In the genomic region with DNA sequence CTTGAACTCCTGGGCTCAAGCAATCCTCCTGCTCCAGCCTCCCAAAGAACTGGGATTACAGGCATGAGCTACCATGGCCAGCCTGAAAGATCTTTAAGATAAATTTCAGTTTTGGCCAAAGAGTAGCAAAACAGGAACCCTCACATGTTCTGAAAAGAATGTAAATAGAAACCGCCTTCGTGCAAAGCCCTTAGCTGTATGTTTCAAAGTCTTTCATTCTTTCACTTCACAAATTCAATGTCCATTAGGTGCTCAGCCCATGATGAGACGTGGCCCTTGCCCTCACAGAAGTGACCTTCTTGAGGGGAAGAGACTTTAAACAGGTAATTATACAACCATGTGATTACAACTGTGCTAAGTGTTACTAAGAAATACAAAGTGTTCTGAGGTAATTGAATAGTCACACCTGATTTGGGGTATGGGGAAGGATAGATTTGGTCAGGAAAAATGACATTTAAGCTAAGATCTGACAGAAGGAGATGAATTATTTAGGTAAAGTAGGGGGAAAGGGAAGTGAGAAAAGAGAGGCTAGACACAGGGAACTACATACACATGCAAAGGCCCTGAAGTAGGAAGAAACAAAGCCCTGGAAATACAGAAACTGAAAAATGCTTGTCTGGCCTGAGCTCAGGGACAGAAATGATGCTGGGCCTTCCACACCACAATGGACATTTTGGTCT, we compare ENCODE assay signal across 15 cellular contexts. TPM values are rescaled to one million over a fixed set of nuclear protein-coding genes. Genes with fewer than 3 reads are reported as not detected.
DNase-seq lines count a peak whose midpoint lies in the region; ATAC-seq and TF ChIP-seq lines count a peak whose summit lies in the region.
"Had no signal": no experiment of that assay in that cellular context is flagged by ENCODE, and none has a peak within 500 bp of the region (broad histone marks: within the 10 kb centered on the region; RNA-seq: fewer than 3 reads in every experiment).

No MANE protein-coding gene starts in this region.

- H3K9me3 ChIP-seq in effector memory CD4-positive, alpha-beta T cell (ENCODE audit: control insufficient read depth, low read length), result no peaks in the 10 kb centered on the region
- H3K9me3 ChIP-seq: sigmoid colon had no signal

- peaks cover 5% of the 10 kb centered on the region; the same call in 1 of the 3 replicates for H3K9me3 Mint-ChIP-seq in GM23338
- H3K9me3 Mint-ChIP-seq: activated naive CD4-positive, alpha-beta T cell treated with anti-CD3 and anti-CD28 coated beads for 36 hours; T-cell had no signal

- H3K4me3 ChIP-seq in GM23338, result no peak overlapping the region
- no peak overlapping the region for H3K4me3 ChIP-seq in effector memory CD4-positive, alpha-beta T cell (ENCODE audit: insufficient read depth, low read depth, low read length, poor library complexity, severe bottlenecking)
- H3K4me3 ChIP-seq: PC-9, sigmoid colon had no signal

- no peaks in the 10 kb centered on the region for H3F3A ChIP-seq in GM23338 (replicated peaks; ENCODE audit: low read depth)

- H3K27me3 ChIP-seq in layer of hippocampus (ENCODE audit: control insufficient read depth, insufficient read depth, low read length) (no peaks in the 10 kb centered on the region), GM23338 (ENCODE audit: insufficient read depth) (no peaks in the 10 kb centered on the region)
- no peaks in the 10 kb centered on the region for H3K27me3 ChIP-seq in effector memory CD4-positive, alpha-beta T cell (replicated peaks; ENCODE audit: control insufficient read depth, insufficient read depth, low read length, poor library complexity, severe bottlenecking)
- H3K27me3 ChIP-seq: sigmoid colon had no signal

- H2AFZ ChIP-seq in GM23338, result no peak overlapping the region
- H2AFZ ChIP-seq: PC-9 had no signal

- no peak for TF ChIP-seq CTCF in GM23338 (conservative IDR thresholded peaks at IDR 0.05; ENCODE audit: low read depth in 2 of 2)

- ATAC-seq in GM19351 (IDR thresholded peaks at IDR 0.05; ENCODE audit: unreplicated experiment) (peak; percentile 87), HG03095 (IDR thresholded peaks at IDR 0.05; ENCODE audit: unreplicated experiment) (peak; percentile 65), HG03280 (IDR thresholded peaks at IDR 0.05; ENCODE audit: unreplicated experiment) (no peak), GM23338 (no peak)
- ATAC-seq: T-cell had no signal

- no peaks in the 10 kb centered on the region for H4K20me1 ChIP-seq in GM23338 (replicated peaks; ENCODE audit: insufficient read depth)

- no peak overlapping the region for H3K4me2 ChIP-seq in GM23338
- H3K4me2 ChIP-seq: PC-9 had no signal

- DNase-seq in CD1c-positive myeloid dendritic cell (ENCODE audit: extremely low spot score) (peak; percentile 72), NOMO-1 treated with DMSO at 0.1 percent for 48 hours (lab: John Stamatoyannopoulos, UW; ENCODE audit: unreplicated experiment) (no peak), GM23338 (ENCODE audit: low spot score) (no peak)
- no peak for DNase-seq in effector memory CD4-positive, alpha-beta T cell
- DNase-seq: activated CD4-positive, alpha-beta T cell treated with anti-CD3 and anti-CD28 coated beads, Interleukin-2, amount 50 U/mL, for 4 hours; activated naive CD4-positive, alpha-beta T cell treated with anti-CD3 and anti-CD28 coated beads for 36 hours; central memory CD4-positive, alpha-beta T cell; NCI-H2081; PC-9; sigmoid colon; T-cell had no signal

- H3K79me2 ChIP-seq in GM23338 (replicated peaks; ENCODE audit: insufficient read depth), result no peaks in the 10 kb centered on the region

- H3K4me1 Mint-ChIP-seq in GM23338, result peaks cover 11% of the 10 kb centered on the region; the same call in 2 of the 3 replicates

- H3K27ac ChIP-seq in layer of hippocampus (ENCODE audit: low read depth, low read length), result peak overlapping the region; percentile 30
- H3K27ac ChIP-seq in GM23338 (ENCODE audit: low read depth), result no peak overlapping the region
- H3K27ac ChIP-seq in effector memory CD4-positive, alpha-beta T cell (ENCODE audit: insufficient read depth, low read length, poor library complexity, severe bottlenecking), result no peak overlapping the region
- H3K27ac ChIP-seq: PC-9, sigmoid colon had no signal

- no peak overlapping the region; the same call in 1 of the 2 replicates for H3K27ac Mint-ChIP-seq in GM23338
- H3K27ac Mint-ChIP-seq: activated naive CD4-positive, alpha-beta T cell treated with anti-CD3 and anti-CD28 coated beads for 36 hours; T-cell had no signal

- H3K4me1 ChIP-seq in GM23338 (ENCODE audit: insufficient read depth), result 0 out of 2 replicates have a peak, but pooled peaks cover 3% of the 10 kb centered on the region
- no peaks in the 10 kb centered on the region for H3K4me1 ChIP-seq in effector memory CD4-positive, alpha-beta T cell (ENCODE audit: control insufficient read depth, insufficient read depth, low read length, poor library complexity, severe bottlenecking)
- H3K4me1 ChIP-seq: sigmoid colon had no signal

- H3K27me3 Mint-ChIP-seq in GM23338 (ENCODE audit: insufficient read depth, low read depth, poor library complexity), result peaks cover 4% of the 10 kb centered on the region
- H3K27me3 Mint-ChIP-seq: T-cell had no signal

- peaks cover 5% of the 10 kb centered on the region; the same call in 1 of the 3 replicates for H3K36me3 Mint-ChIP-seq in GM23338 (ENCODE audit: low read depth)

- H3K4me3 Mint-ChIP-seq in GM23338, result no peak overlapping the region
- H3K4me3 Mint-ChIP-seq: activated naive CD4-positive, alpha-beta T cell treated with anti-CD3 and anti-CD28 coated beads for 36 hours; T-cell had no signal

- no peaks in the 10 kb centered on the region for H3K36me3 ChIP-seq in GM23338 (ENCODE audit: insufficient read depth)
- no peaks in the 10 kb centered on the region for H3K36me3 ChIP-seq in effector memory CD4-positive, alpha-beta T cell (ENCODE audit: control insufficient read depth, insufficient read depth, low read length)

- no peaks in the 10 kb centered on the region for H3K9me2 ChIP-seq in GM23338 (ENCODE audit: insufficient read depth)

TF ChIP-seq in GM23338, 12 proteins besides CTCF, POLR2A, EP300 and RAD21 (continues in another document):
- TF ChIP-seq ZNF114 (CRISPR knock-in tag; IDR thresholded peaks at IDR 0.05) (no peak), CREB1 (CRISPR knock-in tag; IDR thresholded peaks at IDR 0.05; ENCODE audit: low read depth) (no peak), ZNF331 (CRISPR knock-in tag; IDR thresholded peaks at IDR 0.05; ENCODE audit: low read depth) (no peak)
- TF ChIP-seq, protein P1, sequence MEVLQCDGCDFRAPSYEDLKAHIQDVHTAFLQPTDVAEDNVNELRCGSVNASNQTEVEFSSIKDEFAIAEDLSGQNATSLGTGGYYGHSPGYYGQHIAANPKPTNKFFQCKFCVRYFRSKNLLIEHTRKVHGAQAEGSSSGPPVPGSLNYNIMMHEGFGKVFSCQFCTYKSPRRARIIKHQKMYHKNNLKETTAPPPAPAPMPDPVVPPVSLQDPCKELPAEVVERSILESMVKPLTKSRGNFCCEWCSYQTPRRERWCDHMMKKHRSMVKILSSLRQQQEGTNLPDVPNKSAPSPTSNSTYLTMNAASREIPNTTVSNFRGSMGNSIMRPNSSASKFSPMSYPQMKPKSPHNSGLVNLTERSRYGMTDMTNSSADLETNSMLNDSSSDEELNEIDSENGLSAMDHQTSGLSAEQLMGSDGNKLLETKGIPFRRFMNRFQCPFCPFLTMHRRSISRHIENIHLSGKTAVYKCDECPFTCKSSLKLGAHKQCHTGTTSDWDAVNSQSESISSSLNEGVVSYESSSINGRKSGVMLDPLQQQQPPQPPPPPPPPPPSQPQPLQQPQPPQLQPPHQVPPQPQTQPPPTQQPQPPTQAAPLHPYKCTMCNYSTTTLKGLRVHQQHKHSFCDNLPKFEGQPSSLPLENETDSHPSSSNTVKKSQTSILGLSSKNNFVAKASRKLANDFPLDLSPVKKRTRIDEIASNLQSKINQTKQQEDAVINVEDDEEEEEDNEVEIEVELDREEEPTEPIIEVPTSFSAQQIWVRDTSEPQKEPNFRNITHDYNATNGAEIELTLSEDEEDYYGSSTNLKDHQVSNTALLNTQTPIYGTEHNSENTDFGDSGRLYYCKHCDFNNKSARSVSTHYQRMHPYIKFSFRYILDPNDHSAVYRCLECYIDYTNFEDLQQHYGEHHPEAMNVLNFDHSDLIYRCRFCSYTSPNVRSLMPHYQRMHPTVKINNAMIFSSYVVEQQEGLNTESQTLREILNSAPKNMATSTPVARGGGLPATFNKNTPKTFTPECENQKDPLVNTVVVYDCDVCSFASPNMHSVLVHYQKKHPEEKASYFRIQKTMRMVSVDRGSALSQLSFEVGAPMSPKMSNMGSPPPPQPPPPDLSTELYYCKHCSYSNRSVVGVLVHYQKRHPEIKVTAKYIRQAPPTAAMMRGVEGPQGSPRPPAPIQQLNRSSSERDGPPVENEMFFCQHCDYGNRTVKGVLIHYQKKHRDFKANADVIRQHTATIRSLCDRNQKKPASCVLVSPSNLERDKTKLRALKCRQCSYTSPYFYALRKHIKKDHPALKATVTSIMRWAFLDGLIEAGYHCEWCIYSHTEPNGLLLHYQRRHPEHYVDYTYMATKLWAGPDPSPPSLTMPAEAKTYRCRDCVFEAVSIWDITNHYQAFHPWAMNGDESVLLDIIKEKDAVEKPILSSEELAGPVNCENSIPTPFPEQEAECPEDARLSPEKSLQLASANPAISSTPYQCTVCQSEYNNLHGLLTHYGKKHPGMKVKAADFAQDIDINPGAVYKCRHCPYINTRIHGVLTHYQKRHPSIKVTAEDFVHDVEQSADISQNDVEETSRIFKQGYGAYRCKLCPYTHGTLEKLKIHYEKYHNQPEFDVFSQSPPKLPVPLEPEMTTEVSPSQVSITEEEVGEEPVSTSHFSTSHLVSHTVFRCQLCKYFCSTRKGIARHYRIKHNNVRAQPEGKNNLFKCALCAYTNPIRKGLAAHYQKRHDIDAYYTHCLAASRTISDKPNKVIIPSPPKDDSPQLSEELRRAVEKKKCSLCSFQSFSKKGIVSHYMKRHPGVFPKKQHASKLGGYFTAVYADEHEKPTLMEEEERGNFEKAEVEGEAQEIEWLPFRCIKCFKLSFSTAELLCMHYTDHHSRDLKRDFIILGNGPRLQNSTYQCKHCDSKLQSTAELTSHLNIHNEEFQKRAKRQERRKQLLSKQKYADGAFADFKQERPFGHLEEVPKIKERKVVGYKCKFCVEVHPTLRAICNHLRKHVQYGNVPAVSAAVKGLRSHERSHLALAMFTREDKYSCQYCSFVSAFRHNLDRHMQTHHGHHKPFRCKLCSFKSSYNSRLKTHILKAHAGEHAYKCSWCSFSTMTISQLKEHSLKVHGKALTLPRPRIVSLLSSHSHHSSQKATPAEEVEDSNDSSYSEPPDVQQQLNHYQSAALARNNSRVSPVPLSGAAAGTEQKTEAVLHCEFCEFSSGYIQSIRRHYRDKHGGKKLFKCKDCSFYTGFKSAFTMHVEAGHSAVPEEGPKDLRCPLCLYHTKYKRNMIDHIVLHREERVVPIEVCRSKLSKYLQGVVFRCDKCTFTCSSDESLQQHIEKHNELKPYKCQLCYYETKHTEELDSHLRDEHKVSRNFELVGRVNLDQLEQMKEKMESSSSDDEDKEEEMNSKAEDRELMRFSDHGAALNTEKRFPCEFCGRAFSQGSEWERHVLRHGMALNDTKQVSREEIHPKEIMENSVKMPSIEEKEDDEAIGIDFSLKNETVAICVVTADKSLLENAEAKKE (CRISPR knock-in tag; IDR thresholded peaks at IDR 0.05), result no peak

RNA-seq across cellular contexts. Expression of a gene that starts 19.6 kb away (rescaled TPM):
- total RNA-seq in GM23338 (2014; rRNA removed; shearing (Covaris generic)), result 6.7 and 8.0 TPM in 2 replicates
- 10.7 and 11.7 TPM in 2 replicates for polyA plus RNA-seq in GM23338 (2016; fragmentation: Nextera tagmentation; extraction: Ambion mirVana)

RNA-seq across cellular contexts. Expression of a gene that starts 20.9 kb away (rescaled TPM):
- total RNA-seq in GM23338 (2014; rRNA removed; shearing (Covaris generic)), result 13.0 and 16.8 TPM in 2 replicates
- polyA plus RNA-seq in GM23338 (2016; fragmentation: Nextera tagmentation; extraction: Ambion mirVana), result 3.7 and 4.0 TPM in 2 replicates

Comparison
In these comparisons a context has a peak if more than half of its experiments do, and no peak if none do; other contexts are left out.
1. ATAC-seq: peak in GM19351 (single experiment) and HG03095 (single experiment); none in HG03280 (single experiment) and GM23338 (single experiment).